ENCODE assay signal across 20 cellular contexts in the genomic region with DNA sequence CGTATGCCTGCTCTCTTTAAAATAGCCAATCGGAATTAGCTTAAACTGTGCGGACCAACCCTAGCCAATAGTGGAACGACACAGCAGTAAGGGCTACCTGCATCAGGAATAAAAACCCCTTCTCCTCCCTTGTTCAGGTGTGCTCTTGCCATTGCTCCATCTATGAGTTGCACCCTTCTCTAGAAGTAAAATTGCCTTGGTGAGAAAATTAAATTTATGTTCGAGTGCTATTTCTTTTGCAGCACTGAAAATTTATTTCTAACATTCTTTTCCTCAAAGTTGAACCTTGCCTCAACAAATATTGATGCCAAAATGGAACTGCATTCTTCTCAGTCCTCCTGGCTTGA.
DNase-seq lines count a peak whose midpoint lies in the region; ATAC-seq and TF ChIP-seq lines count a peak whose summit lies in the region.
"Had no signal": no experiment of that assay in that cellular context is flagged by ENCODE, and none has a peak within 500 bp of the region (broad histone marks: within the 10 kb centered on the region; RNA-seq: fewer than 3 reads in every experiment).

No MANE protein-coding gene starts in this region.

- H4K20me1 ChIP-seq in PC-3 (ENCODE audit: low read length): no peaks in the 10 kb centered on the region
- H4K20me1 ChIP-seq in smooth muscle cell (ENCODE audit: low read depth): no peaks in the 10 kb centered on the region

- H3K36me3 Mint-ChIP-seq in Calu3 (ENCODE audit: insufficient read depth, unreplicated experiment) (peaks cover 11% of the 10 kb centered on the region), endodermal cell (ENCODE audit: low read depth) (peaks cover 9% of the 10 kb centered on the region)
- H3K36me3 Mint-ChIP-seq: T-cell had no signal

- TF ChIP-seq CTCF in Calu3 (IDR thresholded peaks at IDR 0.05; ENCODE audit: unreplicated experiment): no peak
- TF ChIP-seq CTCF in PC-3 (conservative IDR thresholded peaks at IDR 0.05; ENCODE audit: low read depth, low read length): no peak
- TF ChIP-seq CTCF in endodermal cell (conservative IDR thresholded peaks at IDR 0.05): no peak
- no peak for TF ChIP-seq CTCF in smooth muscle cell (IDR thresholded peaks at IDR 0.05; ENCODE audit: borderline replicate concordance, insufficient read depth, poor library complexity, severe bottlenecking)

- peaks cover 26% of the 10 kb centered on the region for H3K9me3 ChIP-seq in PC-3 (ENCODE audit: low read length)
- peaks cover 31% of the 10 kb centered on the region for H3K9me3 ChIP-seq in endodermal cell (ENCODE audit: control insufficient read depth, low read length)
- H3K9me3 ChIP-seq in smooth muscle cell (replicated peaks; ENCODE audit: low read depth): no peaks in the 10 kb centered on the region

- BruUV-seq in Calu3 (replicated peaks; lab: Mats Ljungman, UMichigan) (no TSS peak), PC-3 (replicated peaks; lab: Mats Ljungman, UMichigan) (no TSS peak)

- peak overlapping the region; percentile 97 for H3K27ac ChIP-seq in PC-3 (ENCODE audit: low read length)
- H3K27ac ChIP-seq in endodermal cell (ENCODE audit: low read depth, low read length): no peak overlapping the region
- peak overlapping the region; percentile 93 for H3K27ac ChIP-seq in smooth muscle cell (ENCODE audit: low read depth)
- H3K27ac ChIP-seq: HL-60 had no signal

- H3K36me3 ChIP-seq in PC-3 (ENCODE audit: low read depth, low read length) (peaks cover 23% of the 10 kb centered on the region; the same call in 1 of the 2 replicates), endodermal cell (ENCODE audit: control insufficient read depth, insufficient read depth, low read length) (no peaks in the 10 kb centered on the region), smooth muscle cell (ENCODE audit: low read depth) (no peaks in the 10 kb centered on the region)

- no peaks in the 10 kb centered on the region for H3K9me3 Mint-ChIP-seq in Calu3 (ENCODE audit: low read depth, unreplicated experiment)
- peaks cover 28% of the 10 kb centered on the region for H3K9me3 Mint-ChIP-seq in endodermal cell

- H3K4me2 ChIP-seq in PC-3 (ENCODE audit: low read length) (no peak overlapping the region), smooth muscle cell (no peak overlapping the region)
- H3K4me2 ChIP-seq: SK-N-SH had no signal

- POLR2A ChIA-PET in PC-3 (lab: Charles Lee; ENCODE audit: unreplicated experiment): interaction anchor here (1.0 kb wide), 1 partner anchor 52 kb away, joined by 7 read pairs; no protein-coding TSS in a partner anchor

- intact Hi-C loops in Calu3 (cut with micrococcal nuclease; ENCODE audit: unreplicated experiment): no loop called here
- intact Hi-C loops in PC-3 (cut with micrococcal nuclease): loop anchor here (10.0 kb wide), 1 partner anchor 53 kb away; no protein-coding TSS in a partner anchor
- intact Hi-C loops in left ventricle myocardium superior (cut with micrococcal nuclease): no loop called here

- H3K79me2 ChIP-seq in PC-3 (ENCODE audit: low read length) (no peaks in the 10 kb centered on the region), smooth muscle cell (ENCODE audit: low read depth) (no peaks in the 10 kb centered on the region)

- CTCF ChIA-PET in Calu3 (lab: Charles Lee) (no interaction called here), PC-3 (lab: Charles Lee) (no interaction called here)

- H3K9ac ChIP-seq in PC-3 (ENCODE audit: low read length) (peak overlapping the region; percentile 37; the same call in 1 of the 2 replicates), endodermal cell (ENCODE audit: extremely low read depth, low read length, poor library complexity, severe bottlenecking) (no peak overlapping the region), smooth muscle cell (ENCODE audit: low read depth) (peak overlapping the region; percentile 13)
- H3K9ac ChIP-seq: SK-N-SH had no signal

- H2AFZ ChIP-seq in PC-3 (ENCODE audit: low read length) (no peak overlapping the region), smooth muscle cell (ENCODE audit: low read depth) (no peak overlapping the region)

- DNase-seq in Calu3 (no peak), PC-3 (no peak), endodermal cell (no peak), smooth muscle cell (lab: John Stamatoyannopoulos, UW; ENCODE audit: unreplicated experiment) (no peak), NCI-H187 (lab: John Stamatoyannopoulos, UW) (no peak), left ventricle myocardium superior (no peak)
- DNase-seq: CD4-positive, alpha-beta T cell; DND-41; H7; NCI-H1417; NCI-H2029; NCI-H510A; NCI-H82; SK-N-SH; T-cell had no signal

- H3K4me1 ChIP-seq in PC-3 (ENCODE audit: insufficient read depth, low read length) (peaks cover 7% of the 10 kb centered on the region; the same call in 1 of the 2 replicates), endodermal cell (ENCODE audit: control insufficient read depth, insufficient read depth, low read length) (no peaks in the 10 kb centered on the region), smooth muscle cell (ENCODE audit: low read depth) (no peaks in the 10 kb centered on the region)

- ATAC-seq in PC-3: no peak
- ATAC-seq in GM21825 (IDR thresholded peaks at IDR 0.05; ENCODE audit: unreplicated experiment): no peak
- no peak for ATAC-seq in left ventricle myocardium superior
- ATAC-seq: GM12878, Right ventricle myocardium inferior, T-cell had no signal

- H3K4me1 Mint-ChIP-seq in Calu3 (ENCODE audit: low read depth, unreplicated experiment) (peaks cover 11% of the 10 kb centered on the region), endodermal cell (peaks cover 19% of the 10 kb centered on the region)
- H3K4me1 Mint-ChIP-seq: B cell, T-cell had no signal

- H3K27me3 ChIP-seq in PC-3 (ENCODE audit: low read length) (no peaks in the 10 kb centered on the region), endodermal cell (ENCODE audit: control insufficient read depth, insufficient read depth, low read length, poor library complexity, severe bottlenecking) (no peaks in the 10 kb centered on the region), smooth muscle cell (ENCODE audit: low read depth) (no peaks in the 10 kb centered on the region)

- H3K4me3 ChIP-seq in PC-3 (ENCODE audit: low read length) (no peak overlapping the region), endodermal cell (ENCODE audit: low read length) (peak overlapping the region; percentile 67), smooth muscle cell (no peak overlapping the region)
- H3K4me3 ChIP-seq: GM12878 had no signal

- H3F3A ChIP-seq in PC-3 (ENCODE audit: low read length, unreplicated experiment): peaks cover 6% of the 10 kb centered on the region
- no peaks in the 10 kb centered on the region for H3F3A ChIP-seq in smooth muscle cell (ENCODE audit: low read depth)

- H3K27ac Mint-ChIP-seq in Calu3 (ENCODE audit: unreplicated experiment) (peak overlapping the region; percentile 100), endodermal cell (no peak overlapping the region)
- H3K27ac Mint-ChIP-seq: B cell; CD4-positive, alpha-beta T cell; T-cell had no signal

- H3K9me2 ChIP-seq in PC-3 (replicated peaks; ENCODE audit: low read length): no peaks in the 10 kb centered on the region
- H3K9me2 ChIP-seq: SK-N-SH had no signal

- WGBS in endodermal cell (ENCODE audit: insufficient coverage in 1 of 2, insufficient read length in 1 of 2), 2 experiments: 97 to 100% methylated on average over 5 of the region's 5 CpGs
- 70% methylated on average over 5 of the region's 5 CpGs for WGBS in smooth muscle cell (ENCODE audit: low lambda C conversion rate)

- H3K27me3 Mint-ChIP-seq in Calu3 (ENCODE audit: unreplicated experiment) (no peaks in the 10 kb centered on the region), endodermal cell (ENCODE audit: insufficient read depth) (no peaks in the 10 kb centered on the region)
- H3K27me3 Mint-ChIP-seq: CD4-positive, alpha-beta T cell had no signal

- peak overlapping the region; percentile 37 for H3K4me3 Mint-ChIP-seq in Calu3 (ENCODE audit: low read depth, unreplicated experiment)
- no peak overlapping the region for H3K4me3 Mint-ChIP-seq in endodermal cell
- H3K4me3 Mint-ChIP-seq: B cell; CD4-positive, alpha-beta T cell; T-cell had no signal
